16 cellular contexts compared by ENCODE assay signal in the genomic region with DNA sequence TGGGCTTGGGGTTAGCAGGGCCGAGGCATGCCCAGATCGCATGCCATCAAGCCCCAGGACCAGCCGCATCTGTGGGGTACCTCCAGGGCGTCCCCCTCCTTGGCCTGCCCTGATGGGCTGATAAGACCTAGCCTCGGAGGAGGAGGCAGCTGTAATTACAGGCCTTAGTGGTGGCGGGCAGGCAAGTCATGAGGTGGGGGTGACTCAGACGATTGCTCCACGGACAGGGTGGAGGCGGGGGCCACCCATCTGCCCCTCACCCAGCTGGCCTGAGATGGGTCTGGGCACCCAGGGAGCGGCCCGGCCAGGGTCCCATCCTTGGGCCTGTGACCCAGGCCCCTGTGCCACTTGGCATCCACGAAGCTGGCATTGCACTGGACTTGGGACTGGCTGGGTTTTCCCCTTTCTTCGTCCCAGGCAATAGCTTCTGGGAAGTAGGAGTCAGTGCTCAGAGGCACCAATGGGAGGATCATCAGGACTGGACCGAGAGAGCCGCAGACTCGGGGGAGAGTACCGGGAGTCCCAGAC. TPM values are rescaled to one million over a fixed set of nuclear protein-coding genes. Genes with fewer than 3 reads are reported as not detected.
DNase-seq lines count a peak whose midpoint lies in the region; ATAC-seq and TF ChIP-seq lines count a peak whose summit lies in the region.
"Had no signal": no experiment of that assay in that cellular context is flagged by ENCODE, and none has a peak within 500 bp of the region (broad histone marks: within the 10 kb centered on the region; RNA-seq: fewer than 3 reads in every experiment).

No MANE protein-coding gene starts in this region.

- DNase-seq in EH (ENCODE audit: low read depth) (peak; percentile 62), RPMI7951 (ENCODE audit: low read depth) (peak; percentile 96), fibroblast of pulmonary artery (ENCODE audit: low read depth) (peak; percentile 48), sciatic nerve (ENCODE audit: low spot score) (no peak), epidermal melanocyte (ENCODE audit: insufficient read length, low spot score) (no peak), NCI-H345 treated with DMSO at 0.1 percent for 48 hours (lab: John Stamatoyannopoulos, UW; ENCODE audit: unreplicated experiment) (no peak), NCI-H510A (lab: John Stamatoyannopoulos, UW) (no peak)
- DNase-seq: activated CD4-positive, alpha-beta T cell treated with anti-CD3 and anti-CD28 coated beads, Interleukin-2, amount 10 ng/mL, durations not matched to agents 24 days and 14 days; activated naive CD4-positive, alpha-beta T cell; CD4-positive, alpha-beta T cell; colonic mucosa; retina had no signal

- H3K4me3 ChIP-seq in fibroblast of pulmonary artery (replicated peaks; ENCODE audit: low read depth, low read length) = no peak overlapping the region
- H3K4me3 ChIP-seq: colonic mucosa, HAP-1, tibial nerve had no signal

- no peak for TF ChIP-seq CTCF in fibroblast of pulmonary artery (IDR thresholded peaks at IDR 0.05; ENCODE audit: low read length, missing control alignments)

- intact Hi-C loops in sciatic nerve (cut with DNase I) = no loop called here

- ATAC-seq in sciatic nerve = peak; percentile 27
- ATAC-seq in HG03469 (IDR thresholded peaks at IDR 0.05; ENCODE audit: unreplicated experiment) = no peak
- ATAC-seq: SK-N-SH treated with all-trans-retinoic acid at 6 μM for 48 hours had no signal

RNA-seq across cellular contexts. Expression of a gene that starts 57.5 kb away (rescaled TPM):
- 27.9 and 36.7 TPM in 2 replicates for total RNA-seq in RPMI7951 (2014; rRNA removed; shearing (Covaris generic))
- total RNA-seq in sciatic nerve = 113 TPM

Comparison
In these comparisons a context has a peak if more than half of its experiments do, and no peak if none do; other contexts are left out.
1. DNase-seq: peak in EH (single experiment), RPMI7951 (single experiment) and fibroblast of pulmonary artery (single experiment); none in sciatic nerve (single experiment), epidermal melanocyte (single experiment), NCI-H345 treated with DMSO at 0.1 percent for 48 hours (single experiment) and NCI-H510A (single experiment).